ENCODE assay signal across 14 cellular contexts in genomic region chr1:194117582-194117981, GRCh38.
DNase-seq lines count a peak whose midpoint lies in the region; ATAC-seq and TF ChIP-seq lines count a peak whose summit lies in the region.
"Had no signal": no experiment of that assay in that cellular context is flagged by ENCODE, and none has a peak within 500 bp of the region (broad histone marks: within the 10 kb centered on the region; RNA-seq: fewer than 3 reads in every experiment).

No MANE protein-coding gene starts in this region.

- CTCF ChIA-PET in A673 (lab: Charles Lee): no interaction called here

- no peaks in the 10 kb centered on the region for H3K36me3 ChIP-seq in A673 (ENCODE audit: insufficient read depth, low read length, poor library complexity, severe bottlenecking)
- H3K36me3 ChIP-seq: upper lobe of left lung had no signal

- in situ Hi-C loops in SK-MEL-5 (cut with HindIII; ENCODE audit: low pct_unique_long_range_greater_than_20kb, low sequenced_read_pairs): no loop called here

- intact Hi-C loops in A673 (cut with micrococcal nuclease; ENCODE audit: unreplicated experiment): no loop called here

- H3K4me3 ChIP-seq in GM12875 (ENCODE audit: low read depth, low read length): no peak overlapping the region
- no peak overlapping the region for H3K4me3 ChIP-seq in foreskin fibroblast (ENCODE audit: low read depth in 1 of 2, low read length in 2 of 2)
- no peak overlapping the region for H3K4me3 ChIP-seq in A673 (ENCODE audit: low read depth, low read length, poor library complexity, severe bottlenecking)
- H3K4me3 ChIP-seq: upper lobe of left lung had no signal

- no peaks in the 10 kb centered on the region for H3K9me3 ChIP-seq in A673 (ENCODE audit: low read depth, low read length, poor library complexity, severe bottlenecking)
- H3K9me3 ChIP-seq: upper lobe of left lung had no signal

- no TSS peak for BruUV-seq in A673 (replicated peaks; lab: Mats Ljungman, UMichigan)

- no peak for ATAC-seq in HG03175 (IDR thresholded peaks at IDR 0.05; ENCODE audit: unreplicated experiment)
- ATAC-seq: activated T-cell treated with anti-CD3 and anti-CD28 coated beads, Interleukin-2, amount 50 U/mL, for 72 hours had no signal

- H3K27ac ChIP-seq in 22Rv1: no peak overlapping the region
- H3K27ac ChIP-seq in A673 (ENCODE audit: low read depth, low read length, poor library complexity, severe bottlenecking): no peak overlapping the region
- H3K27ac ChIP-seq: upper lobe of left lung had no signal

- peak; percentile 32 for DNase-seq in SK-MEL-5 (ENCODE audit: low read depth, low spot score)
- peak; percentile 42 for DNase-seq in iPS DF 19.7 (ENCODE audit: low read depth, low spot score)
- DNase-seq in foreskin fibroblast: no peak
- DNase-seq in A673 (ENCODE audit: low spot score): no peak
- no peak for DNase-seq in NCI-H2227 treated with DMSO at 0.1 percent for 48 hours (lab: John Stamatoyannopoulos, UW)
- DNase-seq: activated CD4-positive, alpha-beta T cell treated with anti-CD3 and anti-CD28 coated beads for 4 hours; activated T-cell treated with anti-CD3 and anti-CD28 coated beads, Interleukin-2, amount 50 U/mL, for 72 hours; amygdala; midbrain; NCI-H2081 treated with DMSO at 0.1 percent for 48 hours had no signal

- TF ChIP-seq CTCF in 22Rv1 (IDR thresholded peaks at IDR 0.05) (peak; percentile 29), GM12875 (IDR thresholded peaks at IDR 0.05; ENCODE audit: borderline replicate concordance, insufficient read depth, low read depth, low read length) (0 out of 2 replicates have a peak, but pooled peaks have one; percentile 2), foreskin fibroblast (IDR thresholded peaks at IDR 0.05; ENCODE audit: low read depth, low read length) (no peak), A673 (conservative IDR thresholded peaks at IDR 0.05; ENCODE audit: low read depth, low read length) (no peak)

- no peaks in the 10 kb centered on the region for H3K4me1 ChIP-seq in A673 (ENCODE audit: insufficient read depth, low read length, poor library complexity, severe bottlenecking)
- H3K4me1 ChIP-seq: upper lobe of left lung had no signal

- POLR2A ChIA-PET in A673 (lab: Charles Lee; ENCODE audit: low non-redundant PET): no interaction called here

- no peaks in the 10 kb centered on the region for H3K27me3 ChIP-seq in A673 (replicated peaks; ENCODE audit: insufficient read depth, low read depth, low read length, poor library complexity)
- H3K27me3 ChIP-seq: upper lobe of left lung had no signal

Comparison
In these comparisons a context has a peak if more than half of its experiments do, and no peak if none do; other contexts are left out.
1. CTCF ChIP-seq: peak in 22Rv1 (single experiment) and GM12875 (single experiment); none in foreskin fibroblast (single experiment) and A673 (single experiment).
2. DNase-seq: peak in SK-MEL-5 (single experiment) and iPS DF 19.7 (single experiment); none in foreskin fibroblast (0 of 2), A673 (single experiment) and NCI-H2227 treated with DMSO at 0.1 percent for 48 hours (single experiment).